8 cellular contexts compared by ENCODE assay signal in the genomic region with DNA sequence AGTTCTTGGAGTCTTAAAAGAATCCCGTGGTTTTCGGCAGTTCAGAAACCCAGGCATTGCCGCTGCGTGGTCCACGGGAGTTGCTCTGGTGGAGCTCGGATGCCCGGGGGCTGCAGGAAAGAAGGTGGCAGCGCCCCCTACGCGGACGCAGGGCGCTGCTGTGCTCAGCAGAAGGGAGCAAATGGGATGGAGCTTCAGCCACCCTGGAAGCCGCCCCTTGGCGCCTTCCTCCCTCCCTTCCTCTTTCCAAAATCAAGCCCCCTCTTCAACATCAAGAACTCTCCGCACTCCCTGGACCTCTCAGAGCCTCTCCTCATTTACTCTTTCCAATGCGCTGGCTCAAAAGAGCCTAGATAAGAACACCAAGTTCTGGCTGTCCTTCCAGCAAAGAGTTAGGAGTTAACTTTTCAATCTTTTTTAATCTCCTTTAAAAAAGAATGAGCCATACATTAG. TPM values are rescaled to one million over a fixed set of nuclear protein-coding genes. Genes with fewer than 3 reads are reported as not detected.
DNase-seq lines count a peak whose midpoint lies in the region; ATAC-seq, FAIRE-seq and TF ChIP-seq lines count a peak whose summit lies in the region.

No MANE protein-coding gene starts in this region.

- FAIRE-seq in astrocyte (lab: Jason Lieb, UNC), result no peak

- H3K9me3 ChIP-seq in astrocyte (ENCODE audit: insufficient read depth, low read depth, low read length), result no peaks in the 10 kb centered on the region
- H3K9me3 ChIP-seq in left lung, result no peaks in the 10 kb centered on the region

- peaks cover 36% of the 10 kb centered on the region for H3K27me3 Mint-ChIP-seq in astrocyte (ENCODE audit: low read depth, unreplicated experiment)

- H3K4me3 Mint-ChIP-seq in astrocyte (ENCODE audit: unreplicated experiment), result peak overlapping the region; percentile 85

- H2AFZ ChIP-seq in astrocyte (ENCODE audit: low read depth, low read length), result peak overlapping the region; percentile 97

- H3K36me3 Mint-ChIP-seq in astrocyte (ENCODE audit: low read depth, unreplicated experiment), result no peaks in the 10 kb centered on the region

- peak overlapping the region; percentile 99 for H3K4me2 ChIP-seq in astrocyte (ENCODE audit: low read length)

- DNase-seq in Ammon's horn (ENCODE audit: low spot score) (peak; percentile 70), KBM-7 (peak; percentile 71), astrocyte (ENCODE audit: low read depth) (no peak), left lung (no peak), substantia nigra (lab: John Stamatoyannopoulos, UW) (peak in 34 of 49 donors; percentile 0 to 62 (median 26)), NCI-H2196 (lab: John Stamatoyannopoulos, UW; ENCODE audit: unreplicated experiment) (no peak)
- no peak for DNase-seq in stimulated activated CD4-positive, alpha-beta T cell treated with anti-CD3 and anti-CD28 coated beads, Interleukin-4, amount 100 ng/mL, for 4 hours
- DNase-seq in effector CD4-positive, alpha-beta T cell, result no peak

- peak overlapping the region; percentile 70 for H3K9ac ChIP-seq in astrocyte (ENCODE audit: low read length)

- H3K4me1 Mint-ChIP-seq in astrocyte (ENCODE audit: low read depth, unreplicated experiment), result no peaks in the 10 kb centered on the region

- H3K27me3 ChIP-seq in astrocyte (ENCODE audit: insufficient read depth, low read length) (peaks cover 28% of the 10 kb centered on the region), left lung (peaks cover 5 to 61% of the 10 kb centered on the region in 2 donors)

- no peaks in the 10 kb centered on the region for H3K9me3 Mint-ChIP-seq in astrocyte (ENCODE audit: unreplicated experiment)

- H3K27ac Mint-ChIP-seq in astrocyte (ENCODE audit: unreplicated experiment), result no peak overlapping the region

- no peaks in the 10 kb centered on the region for H3K36me3 ChIP-seq in astrocyte (ENCODE audit: insufficient read depth, low read length)
- H3K36me3 ChIP-seq in left lung, result no peaks in the 10 kb centered on the region

- H3K27ac ChIP-seq in astrocyte (ENCODE audit: low read depth, low read length) (no peak overlapping the region), left lung (no peak overlapping the region), substantia nigra (ENCODE audit: low read depth, low read length, poor library complexity, severe bottlenecking) (no peak overlapping the region)

- intact Hi-C loops in left lung (cut with DNase I), result no loop called here

- ATAC-seq in left lung, result peak; percentile 52

- peaks cover 3% of the 10 kb centered on the region for H3K4me1 ChIP-seq in astrocyte (ENCODE audit: insufficient read depth, low read length)
- H3K4me1 ChIP-seq in left lung, result peaks cover 8 to 11% of the 10 kb centered on the region in 2 donors

- H3K4me3 ChIP-seq in astrocyte (ENCODE audit: insufficient read depth, low read depth, low read length) (peak overlapping the region; percentile 60), left lung (peak overlapping the region; percentile 35 to 37)

- H3K79me2 ChIP-seq in astrocyte (ENCODE audit: insufficient read depth, low read length), result no peaks in the 10 kb centered on the region

- in situ Hi-C loops in KBM-7 (cut with MboI; ENCODE audit: low pct_unique_long_range_greater_than_20kb, low sequenced_read_pairs), result no loop called here

- TF ChIP-seq CTCF in astrocyte (IDR thresholded peaks at IDR 0.05; ENCODE audit: insufficient read depth, low read depth, low read length), result peak; percentile 24
- TF ChIP-seq CTCF in left lung (IDR thresholded peaks at IDR 0.05), result no peak

- H4K20me1 ChIP-seq in astrocyte (ENCODE audit: insufficient read depth, low read length), result no peaks in the 10 kb centered on the region

RNA-seq across cellular contexts. Expression of a gene that starts 0.9 kb away (rescaled TPM):
- total RNA-seq in astrocyte (1.5 and 1.9 TPM in 2 replicates), left lung (1 to 10 TPM; 1.2 to 2.3 TPM)

Comparison
In these comparisons a context has a peak if more than half of its experiments do, and no peak if none do; other contexts are left out.
1. DNase-seq: peak in Ammon's horn (single experiment), KBM-7 (single experiment) and substantia nigra (34 of 49); none in astrocyte (single experiment), left lung (0 of 2), stimulated activated CD4-positive, alpha-beta T cell treated with anti-CD3 and anti-CD28 coated beads, Interleukin-4, amount 100 ng/mL, for 4 hours (0 of 2), effector CD4-positive, alpha-beta T cell (single experiment) and NCI-H2196 (single experiment).